12 cellular contexts compared by ENCODE assay signal in genomic region chr5:52990531-52990925, GRCh38. TPM values are rescaled to one million over a fixed set of nuclear protein-coding genes. Genes with fewer than 3 reads are reported as not detected.
A peak's percentile ranks its signal among the peaks of the same experiment; 100 is the strongest.
DNase-seq lines count a peak whose midpoint lies in the region; ATAC-seq and TF ChIP-seq lines count a peak whose summit lies in the region.
"Had no signal": no experiment of that assay in that cellular context is flagged by ENCODE, and none has a peak within 500 bp of the region (broad histone marks: within the 10 kb centered on the region; RNA-seq: fewer than 3 reads in every experiment).

No MANE protein-coding gene starts in this region.

- peak overlapping the region; percentile 81 for H3K4me3 ChIP-seq in HAP-1
- peak overlapping the region; percentile 65 to 90 (median 78) for H3K4me3 ChIP-seq in fibroblast of lung (replicated peaks in 1 of 4; ENCODE audit: control extremely low read depth in 1 of 4, insufficient read depth in 1 of 4, low read depth in 3 of 4, low read length in 4 of 4)
- peak overlapping the region; percentile 53 to 57 for H3K4me3 ChIP-seq in prostate gland

- H3K9ac ChIP-seq in fibroblast of lung (ENCODE audit: insufficient read depth, low read length), result no peak overlapping the region

- H3K27ac ChIP-seq in fibroblast of lung (ENCODE audit: insufficient read depth, low read length) (no peak overlapping the region), prostate gland (no peak overlapping the region)
- H3K27ac ChIP-seq: HL-60 had no signal

- no peak overlapping the region for H3K27ac Mint-ChIP-seq in activated T-helper 17 cell treated with anti-CD3 and anti-CD28 coated beads, Interleukin-2, amount 50 U/mL, for 72 hours

- peaks cover 60% of the 10 kb centered on the region for H3K79me2 ChIP-seq in fibroblast of lung (ENCODE audit: control insufficient read depth, insufficient read depth, low read length)

- peaks cover 17% of the 10 kb centered on the region for H3K27me3 Mint-ChIP-seq in activated T-helper 17 cell treated with anti-CD3 and anti-CD28 coated beads, Interleukin-2, amount 50 U/mL, for 72 hours

- intact Hi-C loops in prostate gland (cut with DNase I), result loop anchor here (2.0 kb wide), 1 partner anchor 40 kb away; no protein-coding TSS in a partner anchor

- no peaks in the 10 kb centered on the region for H3K36me3 Mint-ChIP-seq in activated T-helper 17 cell treated with anti-CD3 and anti-CD28 coated beads, Interleukin-2, amount 50 U/mL, for 72 hours (ENCODE audit: low read depth)

- no peak for TF ChIP-seq POLR2A in prostate gland (IDR thresholded peaks at IDR 0.05)

- no peak for DNase-seq in HAP-1 (ENCODE audit: low spot score in 2 of 2)
- DNase-seq in fibroblast of lung (ENCODE audit: low read depth in 2 of 2), result no peak
- no peak for DNase-seq in prostate gland (ENCODE audit: low spot score)
- DNase-seq in NCI-H748 (lab: John Stamatoyannopoulos, UW; ENCODE audit: unreplicated experiment), result no peak
- DNase-seq in COLO829 (ENCODE audit: low spot score), result no peak
- no peak for DNase-seq in COLO668 (lab: John Stamatoyannopoulos, UW; ENCODE audit: unreplicated experiment)
- DNase-seq: NCI-H1930, SIG-M5 had no signal

- H4K20me1 ChIP-seq in fibroblast of lung (ENCODE audit: control insufficient read depth, extremely low read depth, insufficient read depth, low read length), result no peaks in the 10 kb centered on the region

- H3K4me2 ChIP-seq in fibroblast of lung (ENCODE audit: extremely low read depth, insufficient read depth, low read length), result peak overlapping the region; percentile 68

- H3K36me3 ChIP-seq in HAP-1 (replicated peaks), result no peaks in the 10 kb centered on the region
- H3K36me3 ChIP-seq in fibroblast of lung (ENCODE audit: control insufficient read depth, insufficient read depth, low read length), result no peaks in the 10 kb centered on the region
- H3K36me3 ChIP-seq in prostate gland, result no peaks in the 10 kb centered on the region

- peaks cover 4% of the 10 kb centered on the region for H3K4me1 ChIP-seq in HAP-1
- peaks cover 8% of the 10 kb centered on the region for H3K4me1 ChIP-seq in fibroblast of lung (ENCODE audit: control insufficient read depth, extremely low read depth, insufficient read depth, low read length)
- H3K4me1 ChIP-seq in prostate gland (replicated peaks), result no peaks in the 10 kb centered on the region

- H3K9me3 ChIP-seq in HAP-1 (no peaks in the 10 kb centered on the region), fibroblast of lung (ENCODE audit: control insufficient read depth, insufficient read depth, low read depth, low read length) (no peaks in the 10 kb centered on the region), prostate gland (no peaks in the 10 kb centered on the region)

- no peaks in the 10 kb centered on the region for H3K27me3 ChIP-seq in HAP-1 (ENCODE audit: low read depth)
- no peaks in the 10 kb centered on the region for H3K27me3 ChIP-seq in fibroblast of lung (ENCODE audit: control insufficient read depth, insufficient read depth, low read length)
- no peaks in the 10 kb centered on the region for H3K27me3 ChIP-seq in prostate gland (replicated peaks; ENCODE audit: insufficient read depth)

- TF ChIP-seq CTCF in fibroblast of lung (conservative IDR thresholded peaks at IDR 0.05 in 1 of 2, IDR thresholded peaks at IDR 0.05 in 1 of 2; ENCODE audit: low read depth in 1 of 2, low read length in 2 of 2), result no peak
- TF ChIP-seq CTCF in prostate gland (IDR thresholded peaks at IDR 0.05), result no peak

- 43% methylated on average over 4 of the region's 4 CpGs for WGBS in prostate gland

- in situ Hi-C loops in HAP-1 (cut with MboI; ENCODE audit: low sequenced_read_pairs), result no loop called here

- H3K4me3 Mint-ChIP-seq in activated T-helper 17 cell treated with anti-CD3 and anti-CD28 coated beads, Interleukin-2, amount 50 U/mL, for 72 hours, result peak overlapping the region; percentile 73

- no peak for ATAC-seq in activated T-helper 17 cell treated with anti-CD3 and anti-CD28 coated beads, Interleukin-2, amount 50 U/mL, for 72 hours (replicated peaks)
- ATAC-seq in HG03196 (IDR thresholded peaks at IDR 0.05; ENCODE audit: unreplicated experiment), result no peak

- no peaks in the 10 kb centered on the region for H3K9me3 Mint-ChIP-seq in activated T-helper 17 cell treated with anti-CD3 and anti-CD28 coated beads, Interleukin-2, amount 50 U/mL, for 72 hours
- H3K9me3 Mint-ChIP-seq: central memory CD8-positive, alpha-beta T cell had no signal

- no peak overlapping the region for H2AFZ ChIP-seq in fibroblast of lung (ENCODE audit: low read length)

- H3K4me1 Mint-ChIP-seq in activated T-helper 17 cell treated with anti-CD3 and anti-CD28 coated beads, Interleukin-2, amount 50 U/mL, for 72 hours, result peaks cover 27% of the 10 kb centered on the region

RNA-seq across cellular contexts. Expression of gene ITGA2, which starts 1.4 kb away (rescaled TPM):
- total RNA-seq in activated T-helper 17 cell treated with anti-CD3 and anti-CD28 coated beads, Interleukin-2, amount 50 U/mL, for 72 hours, result 1 to 10 TPM; 2.3 to 8.6 TPM
- 50.1 and 75.5 TPM in 2 replicates for total RNA-seq in fibroblast of lung
- polyA plus RNA-seq in fibroblast of lung, result 9.4 and 32.9 TPM in 2 replicates
- 6.2 and 20.8 TPM in 2 replicates for polyA plus RNA-seq in fibroblast of lung (2012)
- 15.9 and 34.7 TPM in 2 replicates for polyA minus RNA-seq in fibroblast of lung (ENCODE audit: low replicate concordance)
- 10 to 100 TPM in 1 of 2 donors, 1 to 10 TPM in 1; 6.4 to 21.5 TPM for total RNA-seq in prostate gland
